8 cellular contexts compared by ENCODE assay signal in genomic region chr4:108166441-108167315, GRCh38. TPM values are rescaled to one million over a fixed set of nuclear protein-coding genes. Genes with fewer than 3 reads are reported as not detected.
DNase-seq lines count a peak whose midpoint lies in the region; ATAC-seq, FAIRE-seq and TF ChIP-seq lines count a peak whose summit lies in the region.

No MANE protein-coding gene starts in this region.

- POLR2A ChIA-PET in T-cell (lab: Charles Lee), result interaction anchor here in 1 of 2 donors (0.9 kb wide), 1 partner anchor 14 kb away, joined by 3 read pairs; no protein-coding TSS in a partner anchor
- POLR2A ChIA-PET in HepG2 (lab: Yijun Ruan, JAX), result no interaction called here

- no TSS peak for BruUV-seq in HepG2 (replicated peaks; lab: Mats Ljungman, UMichigan)

- ATAC-seq in HG02885 (IDR thresholded peaks at IDR 0.05; ENCODE audit: poor library complexity, unreplicated experiment) (peak; percentile 40), T-cell (replicated peaks in 1 of 4) (peak; percentile 35 to 50 (median 42)), HepG2 (peak; percentile 75)

- peak overlapping the region; percentile 98 to 100 (median 99) for H3K4me3 Mint-ChIP-seq in T-cell

- CTCF ChIA-PET in T-cell (lab: Charles Lee) (interaction anchor here (0.9 to 1.1 kb wide), 2 partner anchors 49 to 55 kb away, joined by 3 read pairs; no protein-coding TSS in a partner anchor), HepG2 (lab: Yijun Ruan, JAX; ENCODE audit: low intra/inter-chr PET ratio, low total read pairs) (no interaction called here)

- peaks cover 8 to 59% of the 10 kb centered on the region in 2 experiments; a peak in 4 of 5 replicates for H3K27me3 ChIP-seq in HepG2 (ENCODE audit: control insufficient read depth in 1 of 2, insufficient read depth in 2 of 2, low read length in 2 of 2)

- H3K9ac ChIP-seq in HepG2 (ENCODE audit: insufficient read depth, low read depth, low read length), result no peak overlapping the region

- no peak overlapping the region for H2AFZ ChIP-seq in HepG2 (ENCODE audit: low read length)

- FAIRE-seq in HepG2 (lab: Jason Lieb, UNC), result no peak

- H3K4me1 Mint-ChIP-seq in T-cell, result peaks cover 27 to 50% (median 48%) of the 10 kb centered on the region in 3 donors

- intact Hi-C loops in HepG2 (cut with micrococcal nuclease; ENCODE audit: unreplicated experiment), result no loop called here
- intact Hi-C loops in head of caudate nucleus (cut with DNase I), result no loop called here

- H3K79me2 ChIP-seq in HepG2 (ENCODE audit: insufficient read depth, low read length), result no peaks in the 10 kb centered on the region

- H3K27me3 Mint-ChIP-seq in T-cell, result peaks cover 0 to 27% of the 10 kb centered on the region in 2 donors

- no peaks in the 10 kb centered on the region for H3K36me3 ChIP-seq in HepG2 (replicated peaks in 1 of 2; ENCODE audit: control insufficient read depth in 1 of 2, insufficient read depth in 2 of 2, low read length in 2 of 2)

- H3K9me3 ChIP-seq in HepG2 (ENCODE audit: low read length), result no peaks in the 10 kb centered on the region

- TF ChIP-seq CTCF in astrocyte of the spinal cord (IDR thresholded peaks at IDR 0.05; ENCODE audit: low read depth, low read length), result peak; percentile 2
- TF ChIP-seq CTCF in HepG2 (CRISPR knock-in tag; IDR thresholded peaks at IDR 0.05), result no peak

- H3K27ac Mint-ChIP-seq in T-cell, result peak overlapping the region; percentile 95 to 97

- H3K36me3 Mint-ChIP-seq in T-cell, result peaks cover 29% of the 10 kb centered on the region

- no peak for TF ChIP-seq EP300 in HepG2 (IDR thresholded peaks at IDR 0.05; ENCODE audit: low read depth in 2 of 2, low read length in 2 of 2)
- no peak for TF ChIP-seq EP300 in HepG2 (CRISPR knock-in tag; IDR thresholded peaks at IDR 0.05; ENCODE audit: borderline replicate concordance)

- TF ChIP-seq RAD21 in HepG2 (CRISPR knock-in tag; IDR thresholded peaks at IDR 0.05), result no peak

- no peaks in the 10 kb centered on the region for H3K9me3 Mint-ChIP-seq in T-cell

- 4% methylated on average over 13 of the region's 58 CpGs for WGBS in HepG2 (ENCODE audit: low lambda C conversion rate)

- H3K4me2 ChIP-seq in HepG2 (ENCODE audit: low read depth, low read length), result peak overlapping the region; percentile 56

- peaks cover 23% of the 10 kb centered on the region for H3K4me1 ChIP-seq in HepG2 (ENCODE audit: insufficient read depth, low read length)

- DNase-seq in DMS79 treated with DMSO at 0.1 percent for 48 hours (lab: John Stamatoyannopoulos, UW), result peak; percentile 13
- peak in 25 of 34 experiments; percentile 28 to 64 (median 44) for DNase-seq in T-cell
- peak; percentile 39 for DNase-seq in astrocyte of the spinal cord (ENCODE audit: low read depth, low spot score)
- DNase-seq in HepG2 (ENCODE audit: low spot score), result peak; percentile 10
- DNase-seq in stimulated activated CD8-positive, alpha-beta memory T cell treated with anti-CD3 and anti-CD28 coated beads, Interleukin-15, amount 100 ng/mL, for 48 hours (ENCODE audit: low read depth in 2 of 2), result peak; percentile 62 to 63
- DNase-seq in GM03348 (ENCODE audit: low spot score), result no peak
- no peak for DNase-seq in head of caudate nucleus

- H3K4me3 ChIP-seq in astrocyte of the spinal cord (ENCODE audit: low read depth, low read length) (peak overlapping the region; percentile 60), HepG2 (replicated peaks in 1 of 3; ENCODE audit: insufficient read depth in 1 of 3, low read depth in 2 of 3, low read length in 3 of 3) (peak overlapping the region in 2 of 3 experiments; percentile 16 to 51; a peak in 1 of 6 replicates)

- no peak overlapping the region for H3K27ac ChIP-seq in HepG2 (ENCODE audit: extremely low read length, insufficient read depth, low read length)

- H4K20me1 ChIP-seq in HepG2 (ENCODE audit: insufficient read depth, low read length), result no peaks in the 10 kb centered on the region

- in situ Hi-C loops in astrocyte of the spinal cord (cut with HindIII; ENCODE audit: low sequenced_read_pairs) (no loop called here), HepG2 (cut with HindIII; ENCODE audit: extremely low pct_ligation_motif_present, low pct_unique_long_range_greater_than_20kb) (no loop called here)

- TF ChIP-seq POLR2A in HepG2 (IDR thresholded peaks at IDR 0.05; ENCODE audit: insufficient read depth in 1 of 2, low read depth in 2 of 2, low read length in 2 of 2), result no peak

TF ChIP-seq in HepG2, 621 proteins besides CTCF, POLR2A, EP300 and RAD21 (continues in another document):
- no peak for TF ChIP-seq FOXA1 (IDR thresholded peaks at IDR 0.05)
- peak; percentile 64 for TF ChIP-seq FOXA1 (CRISPR knock-in tag; IDR thresholded peaks at IDR 0.05)
- TF ChIP-seq FOXO4 (CRISPR knock-in tag; conservative IDR thresholded peaks at IDR 0.05), result no peak
- TF ChIP-seq FOXA3 (CRISPR knock-in tag; IDR thresholded peaks at IDR 0.05), result peak; percentile 29; the same call in 1 of the 2 replicates
- TF ChIP-seq ZNF800 (CRISPR knock-in tag; IDR thresholded peaks at IDR 0.05), result 0 out of 2 replicates have a peak, but pooled peaks have one; percentile 29

RNA-seq across cellular contexts. Expression of gene LEF1, which starts 2.1 kb away (rescaled TPM):
- total RNA-seq in T-cell (100 to 1,000 TPM; 412 to 776 (median 500) TPM), HepG2 (2016; rRNA removed; fragmentation: Illumina TruSeq; extraction: Trizol) (0.22 and 0.35 TPM in 2 replicates)
- 0.51 and 0.62 TPM in 2 replicates for total RNA-seq in HepG2 (2016; cell fraction: cytosol; rRNA removed; fragmentation: Illumina TruSeq; extraction: Trizol; ENCODE audit: low read depth)
- 0.12 and 0.32 TPM in 2 replicates for total RNA-seq in HepG2 (2016; cell fraction: insoluble cytoplasmic fraction; rRNA removed; fragmentation: Illumina TruSeq; extraction: Trizol)
- total RNA-seq in HepG2 (2016; cell fraction: membrane; rRNA removed; fragmentation: Illumina TruSeq; extraction: Trizol), result 0.65 TPM in 2 replicates
- total RNA-seq in HepG2 (2016; cell fraction: nucleus; rRNA removed; fragmentation: Illumina TruSeq; extraction: Trizol), result 0.50 and 0.63 TPM in 2 replicates
- 0.29 and 0.31 TPM in 2 replicates for polyA plus RNA-seq in HepG2 (2011; rRNA removed)
- polyA plus RNA-seq in HepG2 (2011; cell fraction: cytosol; rRNA removed), result 0.18 and 0.52 TPM in 2 replicates
- 0.24 and 0.31 TPM in 2 replicates for polyA plus RNA-seq in HepG2 (2011; cell fraction: nucleus; rRNA removed)
- polyA plus RNA-seq in HepG2 (2012), result 0.15 and 0.36 TPM in 2 replicates
- 0.42 and 0.57 TPM in 2 replicates for polyA plus RNA-seq in HepG2 (2016; cell fraction: cytosol; fragmentation: Illumina TruSeq; extraction: Trizol; ENCODE audit: low read depth)
- 0.66 and 0.85 TPM in 2 replicates for polyA plus RNA-seq in HepG2 (2016; cell fraction: insoluble cytoplasmic fraction; fragmentation: Illumina TruSeq; extraction: Trizol; ENCODE audit: low read depth)
- 0.50 and 0.81 TPM in 2 replicates for polyA plus RNA-seq in HepG2 (2016; cell fraction: membrane; fragmentation: Illumina TruSeq; extraction: Trizol; ENCODE audit: low read depth)
- 0.83 and 1.2 TPM in 2 replicates for polyA plus RNA-seq in HepG2 (2016; cell fraction: nucleus; fragmentation: Illumina TruSeq; extraction: Trizol; ENCODE audit: insufficient read depth, low read depth)
- polyA minus RNA-seq in HepG2 (2011; rRNA and poly(A)+ RNA removed; ENCODE audit: low replicate concordance), result 0.33 and 0.78 TPM in 2 replicates
- polyA minus RNA-seq in HepG2 (2011; cell fraction: cytosol; rRNA and poly(A)+ RNA removed), result not detected in 2 replicates
- 0.39 TPM in 1 of 2 replicates, not detected in the other for polyA minus RNA-seq in HepG2 (2011; cell fraction: nucleus; rRNA and poly(A)+ RNA removed)

Comparison
In these comparisons a context has a peak if more than half of its experiments do, and no peak if none do; other contexts are left out.
1. DNase-seq: peak in DMS79 treated with DMSO at 0.1 percent for 48 hours (single experiment), T-cell (25 of 34), astrocyte of the spinal cord (single experiment), HepG2 (single experiment) and stimulated activated CD8-positive, alpha-beta memory T cell treated with anti-CD3 and anti-CD28 coated beads, Interleukin-15, amount 100 ng/mL, for 48 hours (2 of 2); none in GM03348 (single experiment) and head of caudate nucleus (0 of 42).
2. RNA of gene LEF1, which starts 2.1 kb away (total RNA-seq): 412 to 776 TPM in T-cell; 0.12 to 0.65 TPM in HepG2; every median in the first group is over 100 times any median in the second.
3. Peak in every context shown above with its lines, with median percentiles within 50 percentile points of each other: ATAC-seq.